In the genomic region with DNA sequence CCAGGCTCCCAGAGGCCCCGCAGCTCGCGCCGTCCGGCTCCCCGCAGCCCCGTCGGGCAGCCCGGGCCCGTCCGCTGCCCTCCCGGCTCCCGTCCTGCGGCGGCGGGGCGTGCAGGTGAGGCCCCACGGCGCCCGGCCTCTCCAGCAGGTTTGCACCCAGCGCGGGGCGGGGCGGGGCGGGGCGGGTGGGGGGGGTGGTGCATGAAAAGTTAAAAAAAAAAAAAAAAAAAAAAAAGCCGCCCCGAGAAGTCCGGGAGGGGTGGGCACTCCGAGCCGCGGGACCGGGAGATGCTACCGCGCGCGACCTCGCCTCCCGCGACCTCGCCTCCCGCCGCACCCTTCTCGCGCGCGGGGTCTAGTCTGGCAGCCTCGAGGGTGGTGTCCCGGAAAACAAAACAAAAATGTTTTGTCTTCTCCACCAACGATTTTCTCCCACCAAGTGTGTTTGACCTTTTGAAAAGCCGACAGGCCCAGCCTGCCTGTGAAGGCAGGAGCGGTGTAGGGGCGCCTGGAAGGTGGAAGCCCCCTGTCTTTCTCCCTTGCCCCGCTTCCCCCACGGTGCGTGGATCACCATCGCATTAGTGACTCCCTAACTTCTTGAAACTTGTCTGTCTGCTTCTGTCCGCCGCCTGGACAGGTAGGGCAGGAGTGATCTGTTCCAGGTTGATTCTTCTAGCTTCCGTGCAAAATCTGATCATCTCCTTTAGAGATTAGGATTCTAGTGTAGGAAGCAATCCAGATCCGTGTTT, we compare ENCODE assay signal across 1 cellular context.
TF ChIP-seq lines count a peak whose summit lies in the region.

No MANE protein-coding gene starts in this region.

TF ChIP-seq in GM23338, 12 proteins besides CTCF, POLR2A, EP300 and RAD21 (continued from another document):
- TF ChIP-seq ETS1 (IDR thresholded peaks at IDR 0.05) (no peak), ZNF462 (CRISPR knock-in tag; IDR thresholded peaks at IDR 0.05) (no peak)
